Comparison of ENCODE assay signal across 1 cellular context in genomic region chr15:24786347-24786746, GRCh38.
TF ChIP-seq lines count a peak whose summit lies in the region.

No MANE protein-coding gene starts in this region.

TF ChIP-seq in GM23338, 12 proteins besides CTCF, POLR2A, EP300 and RAD21 (continued from another document):
- TF ChIP-seq REST (IDR thresholded peaks at IDR 0.05; ENCODE audit: unreplicated experiment), result no peak
- TF ChIP-seq STAT1 (IDR thresholded peaks at IDR 0.05; ENCODE audit: unreplicated experiment), result no peak
- TF ChIP-seq ZNF331 (CRISPR knock-in tag; IDR thresholded peaks at IDR 0.05; ENCODE audit: low read depth), result no peak
- no peak for TF ChIP-seq POLR2AphosphoS5 (IDR thresholded peaks at IDR 0.05; ENCODE audit: low read depth)
- no peak for TF ChIP-seq ETS1 (IDR thresholded peaks at IDR 0.05)
- TF ChIP-seq ZNF114 (CRISPR knock-in tag; IDR thresholded peaks at IDR 0.05), result no peak
- no peak for TF ChIP-seq EZH2phosphoT487 (IDR thresholded peaks at IDR 0.05; ENCODE audit: unreplicated experiment)
- TF ChIP-seq CREB1 (CRISPR knock-in tag; IDR thresholded peaks at IDR 0.05; ENCODE audit: low read depth), result no peak
- no peak for TF ChIP-seq EZH2 (IDR thresholded peaks at IDR 0.05; ENCODE audit: low read depth, unreplicated experiment)
- TF ChIP-seq, protein P1, sequence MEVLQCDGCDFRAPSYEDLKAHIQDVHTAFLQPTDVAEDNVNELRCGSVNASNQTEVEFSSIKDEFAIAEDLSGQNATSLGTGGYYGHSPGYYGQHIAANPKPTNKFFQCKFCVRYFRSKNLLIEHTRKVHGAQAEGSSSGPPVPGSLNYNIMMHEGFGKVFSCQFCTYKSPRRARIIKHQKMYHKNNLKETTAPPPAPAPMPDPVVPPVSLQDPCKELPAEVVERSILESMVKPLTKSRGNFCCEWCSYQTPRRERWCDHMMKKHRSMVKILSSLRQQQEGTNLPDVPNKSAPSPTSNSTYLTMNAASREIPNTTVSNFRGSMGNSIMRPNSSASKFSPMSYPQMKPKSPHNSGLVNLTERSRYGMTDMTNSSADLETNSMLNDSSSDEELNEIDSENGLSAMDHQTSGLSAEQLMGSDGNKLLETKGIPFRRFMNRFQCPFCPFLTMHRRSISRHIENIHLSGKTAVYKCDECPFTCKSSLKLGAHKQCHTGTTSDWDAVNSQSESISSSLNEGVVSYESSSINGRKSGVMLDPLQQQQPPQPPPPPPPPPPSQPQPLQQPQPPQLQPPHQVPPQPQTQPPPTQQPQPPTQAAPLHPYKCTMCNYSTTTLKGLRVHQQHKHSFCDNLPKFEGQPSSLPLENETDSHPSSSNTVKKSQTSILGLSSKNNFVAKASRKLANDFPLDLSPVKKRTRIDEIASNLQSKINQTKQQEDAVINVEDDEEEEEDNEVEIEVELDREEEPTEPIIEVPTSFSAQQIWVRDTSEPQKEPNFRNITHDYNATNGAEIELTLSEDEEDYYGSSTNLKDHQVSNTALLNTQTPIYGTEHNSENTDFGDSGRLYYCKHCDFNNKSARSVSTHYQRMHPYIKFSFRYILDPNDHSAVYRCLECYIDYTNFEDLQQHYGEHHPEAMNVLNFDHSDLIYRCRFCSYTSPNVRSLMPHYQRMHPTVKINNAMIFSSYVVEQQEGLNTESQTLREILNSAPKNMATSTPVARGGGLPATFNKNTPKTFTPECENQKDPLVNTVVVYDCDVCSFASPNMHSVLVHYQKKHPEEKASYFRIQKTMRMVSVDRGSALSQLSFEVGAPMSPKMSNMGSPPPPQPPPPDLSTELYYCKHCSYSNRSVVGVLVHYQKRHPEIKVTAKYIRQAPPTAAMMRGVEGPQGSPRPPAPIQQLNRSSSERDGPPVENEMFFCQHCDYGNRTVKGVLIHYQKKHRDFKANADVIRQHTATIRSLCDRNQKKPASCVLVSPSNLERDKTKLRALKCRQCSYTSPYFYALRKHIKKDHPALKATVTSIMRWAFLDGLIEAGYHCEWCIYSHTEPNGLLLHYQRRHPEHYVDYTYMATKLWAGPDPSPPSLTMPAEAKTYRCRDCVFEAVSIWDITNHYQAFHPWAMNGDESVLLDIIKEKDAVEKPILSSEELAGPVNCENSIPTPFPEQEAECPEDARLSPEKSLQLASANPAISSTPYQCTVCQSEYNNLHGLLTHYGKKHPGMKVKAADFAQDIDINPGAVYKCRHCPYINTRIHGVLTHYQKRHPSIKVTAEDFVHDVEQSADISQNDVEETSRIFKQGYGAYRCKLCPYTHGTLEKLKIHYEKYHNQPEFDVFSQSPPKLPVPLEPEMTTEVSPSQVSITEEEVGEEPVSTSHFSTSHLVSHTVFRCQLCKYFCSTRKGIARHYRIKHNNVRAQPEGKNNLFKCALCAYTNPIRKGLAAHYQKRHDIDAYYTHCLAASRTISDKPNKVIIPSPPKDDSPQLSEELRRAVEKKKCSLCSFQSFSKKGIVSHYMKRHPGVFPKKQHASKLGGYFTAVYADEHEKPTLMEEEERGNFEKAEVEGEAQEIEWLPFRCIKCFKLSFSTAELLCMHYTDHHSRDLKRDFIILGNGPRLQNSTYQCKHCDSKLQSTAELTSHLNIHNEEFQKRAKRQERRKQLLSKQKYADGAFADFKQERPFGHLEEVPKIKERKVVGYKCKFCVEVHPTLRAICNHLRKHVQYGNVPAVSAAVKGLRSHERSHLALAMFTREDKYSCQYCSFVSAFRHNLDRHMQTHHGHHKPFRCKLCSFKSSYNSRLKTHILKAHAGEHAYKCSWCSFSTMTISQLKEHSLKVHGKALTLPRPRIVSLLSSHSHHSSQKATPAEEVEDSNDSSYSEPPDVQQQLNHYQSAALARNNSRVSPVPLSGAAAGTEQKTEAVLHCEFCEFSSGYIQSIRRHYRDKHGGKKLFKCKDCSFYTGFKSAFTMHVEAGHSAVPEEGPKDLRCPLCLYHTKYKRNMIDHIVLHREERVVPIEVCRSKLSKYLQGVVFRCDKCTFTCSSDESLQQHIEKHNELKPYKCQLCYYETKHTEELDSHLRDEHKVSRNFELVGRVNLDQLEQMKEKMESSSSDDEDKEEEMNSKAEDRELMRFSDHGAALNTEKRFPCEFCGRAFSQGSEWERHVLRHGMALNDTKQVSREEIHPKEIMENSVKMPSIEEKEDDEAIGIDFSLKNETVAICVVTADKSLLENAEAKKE (CRISPR knock-in tag; IDR thresholded peaks at IDR 0.05), result no peak
